Comparison of ENCODE assay signal across 8 cellular contexts in genomic region chr1:36306210-36306901, GRCh38. TPM values are rescaled to one million over a fixed set of nuclear protein-coding genes. Genes with fewer than 3 reads are reported as not detected.
DNase-seq lines count a peak whose midpoint lies in the region; ATAC-seq and TF ChIP-seq lines count a peak whose summit lies in the region.

Gene SH3D21, plus strand, starts transcription at chr1:36306368. Its CDS starts 53 bp downstream, at chr1:36306421.

- H3K27me3 ChIP-seq in brain microvascular endothelial cell (replicated peaks) (no peaks in the 10 kb centered on the region), layer of hippocampus (ENCODE audit: control insufficient read depth, insufficient read depth, low read length) (no peaks in the 10 kb centered on the region)

- DNase-seq in D341Med (ENCODE audit: low spot score) = peak; percentile 53
- peak; percentile 31 for DNase-seq in SK-N-DZ (ENCODE audit: low spot score)
- no peak for DNase-seq in brain microvascular endothelial cell
- DNase-seq in stimulated activated naive CD4-positive, alpha-beta T cell (lab: John Stamatoyannopoulos, UW) = peak in 5 of 6 experiments; percentile 34 to 56 (median 50)
- DNase-seq in NK-92 treated with Interleukin-12 subunit alpha and Interleukin-12 subunit beta, amount 100 ng/mL, for 24 hours (lab: John Stamatoyannopoulos, UW) = no peak

- TF ChIP-seq CTCF in brain microvascular endothelial cell (IDR thresholded peaks at IDR 0.05; ENCODE audit: low read depth, low read length, missing control alignments) = peak; percentile 38

- peaks cover 33% of the 10 kb centered on the region for H3K36me3 ChIP-seq in brain microvascular endothelial cell (replicated peaks)

- ATAC-seq in GM19463 (IDR thresholded peaks at IDR 0.05; ENCODE audit: unreplicated experiment) (peak; percentile 28), HG03469 (IDR thresholded peaks at IDR 0.05; ENCODE audit: unreplicated experiment) (peak; percentile 8)

- H3K27ac ChIP-seq in brain microvascular endothelial cell (no peak within 1 kb of the TSS), layer of hippocampus (ENCODE audit: low read depth, low read length) (peak within 1 kb of the TSS; percentile 30)

- in situ Hi-C loops in brain microvascular endothelial cell (cut with HindIII; ENCODE audit: low pct_ligation_motif_present, low sequenced_read_pairs) = no loop called here

- peak within 1 kb of the TSS; percentile 60 for H3K4me3 ChIP-seq in brain microvascular endothelial cell (ENCODE audit: low read depth, low read length)

RNA-seq across cellular contexts. Expression of gene SH3D21, which starts in this region (rescaled TPM):
- 0.46 and 0.89 TPM in 2 replicates for polyA plus RNA-seq in SK-N-DZ (2014; cell fraction: cytosol; rRNA removed)
- 8.7 and 13.3 TPM in 2 replicates for polyA plus RNA-seq in SK-N-DZ (2014; cell fraction: nucleus; rRNA removed)

Comparison
In these comparisons a context has a peak if more than half of its experiments do, and no peak if none do; other contexts are left out.
1. DNase-seq: peak in D341Med (single experiment), SK-N-DZ (single experiment) and stimulated activated naive CD4-positive, alpha-beta T cell (5 of 6); none in brain microvascular endothelial cell (single experiment) and NK-92 treated with Interleukin-12 subunit alpha and Interleukin-12 subunit beta, amount 100 ng/mL, for 24 hours (single experiment).